ENCODE assay signal across 19 cellular contexts in genomic region chr2:1517786-1518500, GRCh38.
DNase-seq lines count a peak whose midpoint lies in the region; ATAC-seq and TF ChIP-seq lines count a peak whose summit lies in the region.
"Had no signal": no experiment of that assay in that cellular context is flagged by ENCODE, and none has a peak within 500 bp of the region (broad histone marks: within the 10 kb centered on the region; RNA-seq: fewer than 3 reads in every experiment).

No MANE protein-coding gene starts in this region.

- peak in 1 of 2 donors; percentile 43 for ATAC-seq in CD4-positive, CD25-positive, alpha-beta regulatory T cell (ENCODE audit: low read depth in 2 of 2)
- peak in 2 of 4 experiments; percentile 2 to 59 for ATAC-seq in T-cell (replicated peaks in 1 of 4)
- no peak for ATAC-seq in HG03457 (IDR thresholded peaks at IDR 0.05; ENCODE audit: unreplicated experiment)
- ATAC-seq: A549, gastroesophageal sphincter had no signal

- H3K27me3 Mint-ChIP-seq in activated CD4-positive, alpha-beta T cell treated with anti-CD3 and anti-CD28 coated beads, Interleukin-2, amount 10 ng/mL, durations not matched to agents 24 days and 14 days, result no peaks in the 10 kb centered on the region
- peaks cover 4% of the 10 kb centered on the region for H3K27me3 Mint-ChIP-seq in CD4-positive, CD25-positive, alpha-beta regulatory T cell
- no peaks in the 10 kb centered on the region for H3K27me3 Mint-ChIP-seq in T-cell
- H3K27me3 Mint-ChIP-seq: stimulated activated naive B cell treated with anti-CD40 and anti-IgM and Interleukin-4, amounts not matched to agents 10 μg/mL and 1 μg/mL and 100 μg/mL, for 72 hours had no signal

- peaks cover 22% of the 10 kb centered on the region for H3K4me1 Mint-ChIP-seq in activated CD4-positive, alpha-beta T cell treated with anti-CD3 and anti-CD28 coated beads, Interleukin-2, amount 10 ng/mL, durations not matched to agents 24 days and 14 days
- H3K4me1 Mint-ChIP-seq in CD4-positive, CD25-positive, alpha-beta regulatory T cell, result peaks cover 0 to 17% (median 14%) of the 10 kb centered on the region in 4 donors
- peaks cover 25 to 45% (median 26%) of the 10 kb centered on the region in 3 donors for H3K4me1 Mint-ChIP-seq in T-cell

- no peak for DNase-seq in activated CD4-positive, alpha-beta T cell treated with anti-CD3 and anti-CD28 coated beads, Interleukin-2, amount 10 ng/mL, durations not matched to agents 24 days and 14 days
- DNase-seq in activated CD4-positive, alpha-beta T cell treated with anti-CD3 and anti-CD28 coated beads for 1 hour, result no peak
- DNase-seq in CD4-positive, CD25-positive, alpha-beta regulatory T cell, result peak in 2 of 3 donors; percentile 27 to 28
- DNase-seq in T-cell (no peak), inferior parietal cortex (ENCODE audit: extremely low spot score) (peak; percentile 22), CD1c-positive myeloid dendritic cell (ENCODE audit: extremely low spot score) (no peak), A673 (ENCODE audit: low spot score) (no peak)
- DNase-seq: Karpas-422; left ventricle myocardium superior; NCI-H1092; NCI-H2081 treated with DMSO at 0.1 percent for 48 hours; NCI-H510A treated with DMSO at 0.1 percent for 48 hours; retina; stimulated activated naive B cell treated with anti-CD40 and anti-IgM and Interleukin-4, amounts not matched to agents 10 μg/mL and 1 μg/mL and 100 μg/mL, for 72 hours had no signal

- no peak overlapping the region for H3K4me3 ChIP-seq in CD4-positive, CD25-positive, alpha-beta regulatory T cell (ENCODE audit: low read depth, low read length)
- no peak overlapping the region for H3K4me3 ChIP-seq in A673 (ENCODE audit: low read depth, low read length, poor library complexity, severe bottlenecking)
- H3K4me3 ChIP-seq: A549, gastroesophageal sphincter had no signal

- intact Hi-C loops in activated CD4-positive, alpha-beta T cell treated with anti-CD3 and anti-CD28 coated beads, Interleukin-2, amount 10 ng/mL, durations not matched to agents 24 days and 14 days (cut with micrococcal nuclease), result no loop called here
- intact Hi-C loops in A673 (cut with micrococcal nuclease; ENCODE audit: unreplicated experiment), result no loop called here

- peaks cover 7% of the 10 kb centered on the region for H3K4me1 ChIP-seq in CD4-positive, CD25-positive, alpha-beta regulatory T cell (ENCODE audit: control insufficient read depth, insufficient read depth, low read length, poor library complexity, severe bottlenecking)
- H3K4me1 ChIP-seq in A673 (ENCODE audit: insufficient read depth, low read length, poor library complexity, severe bottlenecking), result no peaks in the 10 kb centered on the region
- H3K4me1 ChIP-seq: A549, gastroesophageal sphincter had no signal

- peak overlapping the region; percentile 38 for H3K27ac ChIP-seq in CD4-positive, CD25-positive, alpha-beta regulatory T cell (ENCODE audit: insufficient read depth, low read length, poor library complexity, severe bottlenecking)
- H3K27ac ChIP-seq in A673 (ENCODE audit: low read depth, low read length, poor library complexity, severe bottlenecking), result no peak overlapping the region
- H3K27ac ChIP-seq: A549, neutrophil had no signal

- no peaks in the 10 kb centered on the region for H3K36me3 Mint-ChIP-seq in activated CD4-positive, alpha-beta T cell treated with anti-CD3 and anti-CD28 coated beads, Interleukin-2, amount 10 ng/mL, durations not matched to agents 24 days and 14 days (ENCODE audit: low read depth)
- H3K36me3 Mint-ChIP-seq in CD4-positive, CD25-positive, alpha-beta regulatory T cell, result no peaks in the 10 kb centered on the region
- H3K36me3 Mint-ChIP-seq in T-cell, result no peaks in the 10 kb centered on the region
- H3K36me3 Mint-ChIP-seq: stimulated activated naive B cell treated with anti-CD40 and anti-IgM and Interleukin-4, amounts not matched to agents 10 μg/mL and 1 μg/mL and 100 μg/mL, for 72 hours; type B pancreatic cell had no signal

- H3K9me3 Mint-ChIP-seq in activated CD4-positive, alpha-beta T cell treated with anti-CD3 and anti-CD28 coated beads, Interleukin-2, amount 10 ng/mL, durations not matched to agents 24 days and 14 days, result no peaks in the 10 kb centered on the region
- H3K9me3 Mint-ChIP-seq in CD4-positive, CD25-positive, alpha-beta regulatory T cell, result peaks cover 0 to 2% (median 0%) of the 10 kb centered on the region in 7 donors
- no peaks in the 10 kb centered on the region for H3K9me3 Mint-ChIP-seq in T-cell
- H3K9me3 Mint-ChIP-seq: stimulated activated naive B cell treated with anti-CD40 and anti-IgM and Interleukin-4, amounts not matched to agents 10 μg/mL and 1 μg/mL and 100 μg/mL, for 72 hours; type B pancreatic cell had no signal

- no peaks in the 10 kb centered on the region for H3K27me3 ChIP-seq in CD4-positive, CD25-positive, alpha-beta regulatory T cell (ENCODE audit: control insufficient read depth, insufficient read depth, low read length)
- no peaks in the 10 kb centered on the region for H3K27me3 ChIP-seq in A673 (replicated peaks; ENCODE audit: insufficient read depth, low read depth, low read length, poor library complexity)
- H3K27me3 ChIP-seq: neutrophil had no signal

- POLR2A ChIA-PET in T-cell (lab: Charles Lee) (no interaction called here), A673 (lab: Charles Lee; ENCODE audit: low non-redundant PET) (no interaction called here)

- no peak for TF ChIP-seq CTCF in A673 (conservative IDR thresholded peaks at IDR 0.05; ENCODE audit: low read depth, low read length)

- CTCF ChIA-PET in T-cell (lab: Charles Lee), result interaction anchor here in 1 of 2 donors (1.5 kb wide), 1 partner anchor 33 kb away, joined by 7 read pairs; no protein-coding TSS in a partner anchor
- CTCF ChIA-PET in A673 (lab: Charles Lee), result no interaction called here

- H3K36me3 ChIP-seq in CD4-positive, CD25-positive, alpha-beta regulatory T cell (ENCODE audit: control insufficient read depth, insufficient read depth, low read length), result no peaks in the 10 kb centered on the region
- no peaks in the 10 kb centered on the region for H3K36me3 ChIP-seq in A673 (ENCODE audit: insufficient read depth, low read length, poor library complexity, severe bottlenecking)
- H3K36me3 ChIP-seq: gastroesophageal sphincter, neutrophil had no signal

- no TSS peak for BruUV-seq in A673 (replicated peaks; lab: Mats Ljungman, UMichigan)

- peak overlapping the region; percentile 0 for H3K4me3 Mint-ChIP-seq in activated CD4-positive, alpha-beta T cell treated with anti-CD3 and anti-CD28 coated beads, Interleukin-2, amount 10 ng/mL, durations not matched to agents 24 days and 14 days
- peak overlapping the region in 2 of 4 donors; percentile 0 to 17 for H3K4me3 Mint-ChIP-seq in CD4-positive, CD25-positive, alpha-beta regulatory T cell
- peak overlapping the region in 1 of 3 donors; percentile 68 for H3K4me3 Mint-ChIP-seq in T-cell
- H3K4me3 Mint-ChIP-seq: stimulated activated naive B cell treated with anti-CD40 and anti-IgM and Interleukin-4, amounts not matched to agents 10 μg/mL and 1 μg/mL and 100 μg/mL, for 72 hours; type B pancreatic cell had no signal

- peak overlapping the region; percentile 25 for H3K27ac Mint-ChIP-seq in activated CD4-positive, alpha-beta T cell treated with anti-CD3 and anti-CD28 coated beads, Interleukin-2, amount 10 ng/mL, durations not matched to agents 24 days and 14 days
- H3K27ac Mint-ChIP-seq in CD4-positive, CD25-positive, alpha-beta regulatory T cell, result peak overlapping the region; percentile 53 to 89 (median 84)
- H3K27ac Mint-ChIP-seq in T-cell, result peak overlapping the region; percentile 83 to 84
- H3K27ac Mint-ChIP-seq: type B pancreatic cell had no signal

- no peaks in the 10 kb centered on the region for H3K9me3 ChIP-seq in CD4-positive, CD25-positive, alpha-beta regulatory T cell (ENCODE audit: control insufficient read depth in 2 of 2, low read length in 2 of 2)
- no peaks in the 10 kb centered on the region for H3K9me3 ChIP-seq in A673 (ENCODE audit: low read depth, low read length, poor library complexity, severe bottlenecking)
- H3K9me3 ChIP-seq: A549, gastroesophageal sphincter, neutrophil had no signal

Comparison
In these comparisons a context has a peak if more than half of its experiments do, and no peak if none do; other contexts are left out.
1. DNase-seq: peak in CD4-positive, CD25-positive, alpha-beta regulatory T cell (2 of 3) and inferior parietal cortex (single experiment); none in activated CD4-positive, alpha-beta T cell treated with anti-CD3 and anti-CD28 coated beads, Interleukin-2, amount 10 ng/mL, durations not matched to agents 24 days and 14 days (single experiment), activated CD4-positive, alpha-beta T cell treated with anti-CD3 and anti-CD28 coated beads for 1 hour (single experiment), T-cell (0 of 34), CD1c-positive myeloid dendritic cell (single experiment) and A673 (single experiment).
2. H3K27ac Mint-ChIP-seq: peak in every context shown above with its lines; median percentile 84 in CD4-positive, CD25-positive, alpha-beta regulatory T cell; 84 in T-cell; 25 in activated CD4-positive, alpha-beta T cell treated with anti-CD3 and anti-CD28 coated beads, Interleukin-2, amount 10 ng/mL, durations not matched to agents 24 days and 14 days.